In genomic region chrX:48920713-48921104, GRCh38 we compare ENCODE assay signal across 15 cellular contexts. TPM values are rescaled to one million over a fixed set of nuclear protein-coding genes. Genes with fewer than 3 reads are reported as not detected.
A peak's percentile ranks its signal among the peaks of the same experiment; 100 is the strongest.
DNase-seq lines count a peak whose midpoint lies in the region; ATAC-seq and TF ChIP-seq lines count a peak whose summit lies in the region.
"Had no signal": no experiment of that assay in that cellular context is flagged by ENCODE, and none has a peak within 500 bp of the region (broad histone marks: within the 10 kb centered on the region; RNA-seq: fewer than 3 reads in every experiment).

No MANE protein-coding gene starts in this region.

- no peak for TF ChIP-seq EP300 in upper lobe of left lung (IDR thresholded peaks at IDR 0.05)

- H3K9me3 ChIP-seq in iPS-18a (ENCODE audit: control insufficient read depth, low read depth, low read length) = no peaks in the 10 kb centered on the region
- H3K9me3 ChIP-seq in upper lobe of left lung = no peaks in the 10 kb centered on the region
- H3K9me3 ChIP-seq: heart right ventricle had no signal

- no peaks in the 10 kb centered on the region for H3K9me3 Mint-ChIP-seq in activated T-cell treated with anti-CD3 and anti-CD28 coated beads, Interleukin-2, amount 50 U/mL, for 72 hours
- no peaks in the 10 kb centered on the region for H3K9me3 Mint-ChIP-seq in WTC11

- H3K36me3 Mint-ChIP-seq in activated T-cell treated with anti-CD3 and anti-CD28 coated beads, Interleukin-2, amount 50 U/mL, for 72 hours (ENCODE audit: insufficient read depth in 2 of 2) = peaks cover 41% of the 10 kb centered on the region in 2 donors
- peaks cover 48% of the 10 kb centered on the region for H3K36me3 Mint-ChIP-seq in WTC11

- H3K4me1 ChIP-seq in iPS-18a (ENCODE audit: control insufficient read depth, low read depth, low read length) = peaks cover 11% of the 10 kb centered on the region
- peaks cover 3 to 24% (median 4%) of the 10 kb centered on the region in 4 donors for H3K4me1 ChIP-seq in upper lobe of left lung

- WGBS in upper lobe of left lung, 2 donors = 77 to 89% methylated on average over 1 to 4 of the region's 4 CpGs

- no peaks in the 10 kb centered on the region for H3K27me3 Mint-ChIP-seq in activated T-cell treated with anti-CD3 and anti-CD28 coated beads, Interleukin-2, amount 50 U/mL, for 72 hours (ENCODE audit: low read depth)
- H3K27me3 Mint-ChIP-seq in WTC11 (ENCODE audit: low read depth) = no peaks in the 10 kb centered on the region

- POLR2A ChIA-PET in WTC11 (lab: Charles Lee) = interaction anchor here (0.6 kb wide), 1 partner anchor 23 kb away, joined by 3 read pairs; the partner anchor contains the start of genes PQBP1 and TIMM17B

- H3K4me3 ChIP-seq in iPS-18a (ENCODE audit: low read length) (peak overlapping the region; percentile 90), upper lobe of left lung (no peak overlapping the region)
- H3K4me3 ChIP-seq: heart right ventricle, lung had no signal

- H3K27ac ChIP-seq in iPS-18a (ENCODE audit: low read length) (no peak overlapping the region), upper lobe of left lung (peak overlapping the region in 3 of 4 donors; percentile 24 to 61 (median 39))
- H3K27ac ChIP-seq: parathyroid adenoma had no signal

- no peak for DNase-seq in activated T-cell treated with anti-CD3 and anti-CD28 coated beads, Interleukin-2, amount 50 U/mL, for 72 hours
- no peak for DNase-seq in activated T-cell treated with anti-CD3 and anti-CD28 coated beads, Interleukin-2, amount 50 U/mL, for 1 hour
- DNase-seq in WTC11 (ENCODE audit: low spot score) (no peak), upper lobe of left lung (no peak), cortex of kidney (lab: John Stamatoyannopoulos, UW) (no peak), NCI-H187 (lab: John Stamatoyannopoulos, UW) (no peak)
- no peak for DNase-seq in stimulated activated CD4-positive, alpha-beta T cell treated with anti-CD3 and anti-CD28 coated beads, Interleukin-15, amount 100 ng/mL, for 24 hours
- DNase-seq: activated CD4-positive, CD25-positive, alpha-beta regulatory T cell treated with anti-CD3 and anti-CD28 coated beads, Interleukin-2, amount 50 U/mL, for 72 hours; heart right ventricle; NCI-H2081; NCI-H82; trophoblast cell had no signal

- H3K4me3 Mint-ChIP-seq in activated T-cell treated with anti-CD3 and anti-CD28 coated beads, Interleukin-2, amount 50 U/mL, for 72 hours = peak overlapping the region; percentile 93
- peak overlapping the region; percentile 93 for H3K4me3 Mint-ChIP-seq in WTC11

- H3K27ac Mint-ChIP-seq in activated T-cell treated with anti-CD3 and anti-CD28 coated beads, Interleukin-2, amount 50 U/mL, for 72 hours = peak overlapping the region; percentile 88
- H3K27ac Mint-ChIP-seq in WTC11 = peak overlapping the region; percentile 93

- H3K36me3 ChIP-seq in iPS-18a (ENCODE audit: control insufficient read depth, low read depth, low read length) = peaks cover 14% of the 10 kb centered on the region
- peaks cover 0 to 34% (median 20%) of the 10 kb centered on the region in 4 donors for H3K36me3 ChIP-seq in upper lobe of left lung

- H3K27me3 ChIP-seq in iPS-18a (ENCODE audit: control insufficient read depth, insufficient read depth, low read length) (no peaks in the 10 kb centered on the region), upper lobe of left lung (peaks cover 0 to 6% (median 0%) of the 10 kb centered on the region in 4 donors)
- H3K27me3 ChIP-seq: heart right ventricle had no signal

- peak overlapping the region; percentile 13 for H3K9ac ChIP-seq in iPS-18a (ENCODE audit: low read length)
- H3K9ac ChIP-seq: parathyroid adenoma had no signal

- no peak for TF ChIP-seq POLR2A in upper lobe of left lung (IDR thresholded peaks at IDR 0.05)

- H3K4me1 Mint-ChIP-seq in activated T-cell treated with anti-CD3 and anti-CD28 coated beads, Interleukin-2, amount 50 U/mL, for 72 hours (ENCODE audit: low read depth) = peaks cover 68% of the 10 kb centered on the region
- peaks cover 43% of the 10 kb centered on the region for H3K4me1 Mint-ChIP-seq in WTC11

- no peak for ATAC-seq in activated T-cell treated with anti-CD3 and anti-CD28 coated beads, Interleukin-2, amount 50 U/mL, for 72 hours (replicated peaks in 1 of 2)
- ATAC-seq in WTC11 = no peak
- ATAC-seq in upper lobe of left lung (ENCODE audit: low FRiP score in 2 of 2) = no peak
- ATAC-seq: heart right ventricle had no signal

- CTCF ChIA-PET in WTC11 (lab: Charles Lee) = interaction anchor here (1.8 kb wide), 1 partner anchor 17 kb away, joined by 8 read pairs; no protein-coding TSS in a partner anchor

- TF ChIP-seq CTCF in WTC11 (IDR thresholded peaks at IDR 0.05) (no peak), upper lobe of left lung (IDR thresholded peaks at IDR 0.05) (no peak)

TF ChIP-seq in WTC11, 78 proteins besides CTCF, POLR2A, EP300 and RAD21 (continues in another document):
- no peak for TF ChIP-seq SMAD4 (CRISPR knock-in tag; IDR thresholded peaks at IDR 0.05)
- no peak for TF ChIP-seq ZMAT4 (CRISPR knock-in tag; IDR thresholded peaks at IDR 0.05)
- no peak for TF ChIP-seq ZNF219 (CRISPR knock-in tag; IDR thresholded peaks at IDR 0.05; ENCODE audit: borderline replicate concordance)
- TF ChIP-seq FOXJ3 (CRISPR knock-in tag; IDR thresholded peaks at IDR 0.05; ENCODE audit: borderline replicate concordance) = no peak
- TF ChIP-seq ZNF423 (CRISPR knock-in tag; IDR thresholded peaks at IDR 0.05) = no peak
- TF ChIP-seq ZNF317 (CRISPR knock-in tag; IDR thresholded peaks at IDR 0.05; ENCODE audit: borderline replicate concordance, low read depth) = no peak
- TF ChIP-seq TCF7 (CRISPR knock-in tag; IDR thresholded peaks at IDR 0.05; ENCODE audit: low read depth) = no peak
- no peak for TF ChIP-seq E2F5 (CRISPR knock-in tag; IDR thresholded peaks at IDR 0.05)
- TF ChIP-seq E2F1 (CRISPR knock-in tag; IDR thresholded peaks at IDR 0.05) = no peak
- no peak for TF ChIP-seq ELF4 (CRISPR knock-in tag; IDR thresholded peaks at IDR 0.05; ENCODE audit: low read depth)
- TF ChIP-seq ERG (CRISPR knock-in tag; IDR thresholded peaks at IDR 0.05) = no peak
- no peak for TF ChIP-seq CREB1 (CRISPR knock-in tag; IDR thresholded peaks at IDR 0.05)

RNA-seq across cellular contexts. Expression of gene PIM2, which starts 1.9 kb away (rescaled TPM):
- total RNA-seq in activated T-cell treated with anti-CD3 and anti-CD28 coated beads, Interleukin-2, amount 50 U/mL, for 72 hours = 100 to 1,000 TPM; 550 to 563 TPM
- total RNA-seq in WTC11 (2021) (146 to 184 TPM (median 182 TPM) in 3 replicates), upper lobe of left lung (10 to 100 TPM; 16.3 to 36.1 (median 26.2) TPM)

RNA-seq across cellular contexts. Expression of gene SLC35A2, which starts 9.3 kb away (rescaled TPM):
- 10 to 100 TPM; 30.8 to 32.7 TPM for total RNA-seq in activated T-cell treated with anti-CD3 and anti-CD28 coated beads, Interleukin-2, amount 50 U/mL, for 72 hours
- 18.0 to 21.0 TPM (median 20.2 TPM) in 3 replicates for total RNA-seq in WTC11 (2021)
- total RNA-seq in upper lobe of left lung = 10 to 100 TPM in 5 of 6 donors, 1 to 10 TPM in 1; 5.2 to 32.0 (median 23.3) TPM

RNA-seq across cellular contexts. Expression of gene PQBP1, which starts 23.0 kb away (rescaled TPM):
- total RNA-seq in activated T-cell treated with anti-CD3 and anti-CD28 coated beads, Interleukin-2, amount 50 U/mL, for 72 hours = 100 to 1,000 TPM; 114 to 125 TPM
- 79.4 to 81.2 TPM (median 81.2 TPM) in 3 replicates for total RNA-seq in WTC11 (2021)
- total RNA-seq in upper lobe of left lung = 10 to 100 TPM; 49.1 to 76.9 (median 65.2) TPM

RNA-seq across cellular contexts. Expression of gene TIMM17B, which starts 23.1 kb away (rescaled TPM):
- 10 to 100 TPM; 73.6 to 90.1 TPM for total RNA-seq in activated T-cell treated with anti-CD3 and anti-CD28 coated beads, Interleukin-2, amount 50 U/mL, for 72 hours
- total RNA-seq in WTC11 (2021) (99.6 to 120 TPM (median 114 TPM) in 3 replicates), upper lobe of left lung (10 to 100 TPM; 29.6 to 49.6 (median 42.6) TPM)

RNA-seq across cellular contexts. Expression of gene OTUD5, which starts 36.7 kb away (rescaled TPM):
- 100 to 1,000 TPM; 123 to 137 TPM for total RNA-seq in activated T-cell treated with anti-CD3 and anti-CD28 coated beads, Interleukin-2, amount 50 U/mL, for 72 hours
- total RNA-seq in WTC11 (2021) (50.9 to 52.6 TPM (median 51.1 TPM) in 3 replicates), upper lobe of left lung (100 to 1,000 TPM in 1 of 6 donors, 10 to 100 TPM in 5; 40.1 to 101 (median 49.6) TPM)
